ENCODE assay signal across 2 cellular contexts in genomic region chr2:127865926-127866325, GRCh38.
TF ChIP-seq lines count a peak whose summit lies in the region.

No MANE protein-coding gene starts in this region.

TF ChIP-seq in A549, 52 proteins besides CTCF, POLR2A, EP300 and RAD21:
- TF ChIP-seq RCOR1 (IDR thresholded peaks at IDR 0.05; ENCODE audit: low read depth, low read length) (no peak), MAFK (IDR thresholded peaks at IDR 0.05; ENCODE audit: partially characterized antibody) (peak; percentile 61)

TF ChIP-seq in GM23338, 12 proteins besides CTCF, POLR2A, EP300 and RAD21:
- TF ChIP-seq STAT1 (IDR thresholded peaks at IDR 0.05; ENCODE audit: unreplicated experiment) (no peak), CREB1 (CRISPR knock-in tag; IDR thresholded peaks at IDR 0.05; ENCODE audit: low read depth) (no peak), ZNF462 (CRISPR knock-in tag; IDR thresholded peaks at IDR 0.05) (no peak), ZNF331 (CRISPR knock-in tag; IDR thresholded peaks at IDR 0.05; ENCODE audit: low read depth) (no peak), NANOG (IDR thresholded peaks at IDR 0.05; ENCODE audit: borderline replicate concordance) (no peak), POLR2AphosphoS5 (IDR thresholded peaks at IDR 0.05; ENCODE audit: low read depth) (no peak), ETS1 (IDR thresholded peaks at IDR 0.05) (no peak), ZNF114 (CRISPR knock-in tag; IDR thresholded peaks at IDR 0.05) (no peak), REST (IDR thresholded peaks at IDR 0.05; ENCODE audit: unreplicated experiment) (no peak), JUNB (IDR thresholded peaks at IDR 0.05; ENCODE audit: unreplicated experiment) (no peak), EZH2 (IDR thresholded peaks at IDR 0.05; ENCODE audit: low read depth, unreplicated experiment) (no peak), EZH2phosphoT487 (IDR thresholded peaks at IDR 0.05; ENCODE audit: unreplicated experiment) (no peak)
